Comparison of ENCODE assay signal across 8 cellular contexts in genomic region chr14:46250113-46250703, GRCh38.
A peak's percentile ranks its signal among the peaks of the same experiment; 100 is the strongest.
DNase-seq lines count a peak whose midpoint lies in the region; ATAC-seq and TF ChIP-seq lines count a peak whose summit lies in the region.

No MANE protein-coding gene starts in this region.

- H3K4me3 ChIP-seq in epithelial cell of proximal tubule (ENCODE audit: low read depth, low read length), result no peak overlapping the region

- ATAC-seq in GM18861 (IDR thresholded peaks at IDR 0.05; ENCODE audit: unreplicated experiment), result no peak

- DNase-seq in NCI-H2107 treated with DMSO at 0.1 percent for 48 hours (lab: John Stamatoyannopoulos, UW; ENCODE audit: unreplicated experiment), result peak; percentile 29
- DNase-seq in NCI-H2107 (lab: John Stamatoyannopoulos, UW), result no peak
- DNase-seq in NCI-H345 (lab: John Stamatoyannopoulos, UW), result peak; percentile 2
- peak; percentile 1 for DNase-seq in epithelial cell of proximal tubule (ENCODE audit: low read depth)
- peak; percentile 24 for DNase-seq in retina
- no peak for DNase-seq in stimulated activated naive CD4-positive, alpha-beta T cell treated with Interleukin-2 at 50 U/mL for 16 hours (lab: John Stamatoyannopoulos, UW)
- no peak for DNase-seq in GM20000 (ENCODE audit: low spot score)

- peak; percentile 75 for TF ChIP-seq CTCF in epithelial cell of proximal tubule (conservative IDR thresholded peaks at IDR 0.05; ENCODE audit: low read depth, low read length)
- no peak for TF ChIP-seq CTCF in GM20000 (IDR thresholded peaks at IDR 0.05; ENCODE audit: extremely low read depth, missing control alignments)

Comparison
In these comparisons a context has a peak if more than half of its experiments do, and no peak if none do; other contexts are left out.
1. DNase-seq: peak in NCI-H2107 treated with DMSO at 0.1 percent for 48 hours (single experiment), NCI-H345 (single experiment), epithelial cell of proximal tubule (single experiment) and retina (single experiment); none in NCI-H2107 (single experiment), stimulated activated naive CD4-positive, alpha-beta T cell treated with Interleukin-2 at 50 U/mL for 16 hours (single experiment) and GM20000 (single experiment).